Comparison of ENCODE assay signal across 30 cellular contexts in the genomic region with DNA sequence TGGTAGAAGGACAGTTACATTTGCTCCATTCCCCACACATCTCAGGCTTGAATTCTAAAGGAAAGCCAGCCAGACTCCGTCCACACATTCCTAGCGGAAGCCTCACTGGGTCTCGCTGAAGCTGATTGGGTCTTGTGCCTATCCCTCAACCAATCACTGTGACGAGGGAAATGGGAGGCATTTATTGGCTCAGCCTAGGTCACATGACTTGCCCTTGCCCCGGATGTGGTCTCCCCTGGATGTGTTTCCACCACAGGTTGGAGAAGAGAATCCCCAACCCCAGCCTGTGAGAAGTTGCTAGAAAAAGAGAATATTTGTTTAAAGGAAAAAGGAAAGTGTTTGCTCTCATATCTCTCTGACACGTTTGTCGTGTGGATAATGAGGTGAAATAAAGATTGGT.
"Had no signal": no experiment of that assay in that cellular context is flagged by ENCODE, and none has a peak within 500 bp of the region (broad histone marks: within the 10 kb centered on the region; RNA-seq: fewer than 3 reads in every experiment).

No MANE protein-coding gene starts in this region.

- DNase-seq: activated CD4-positive, alpha-beta memory T cell treated with anti-CD3 and anti-CD28 coated beads, Interleukin-2, amount 10 ng/mL, durations not matched to agents 7 days and 5 days; activated CD4-positive, alpha-beta T cell treated with anti-CD3 and anti-CD28 coated beads for 1 hour; activated CD4-positive, alpha-beta T cell treated with anti-CD3 and anti-CD28 coated beads, Interleukin-2, amount 10 ng/mL, durations not matched to agents 7 days and 5 days; activated CD8-positive, alpha-beta memory T cell treated with anti-CD3 and anti-CD28 coated beads, Interleukin-2, amount 50 U/mL, for 48 hours; activated gamma-delta T cell; activated naive CD4-positive, alpha-beta T cell treated with anti-CD3 and anti-CD28 coated beads, Interleukin-2, amount 10 ng/mL, durations not matched to agents 7 days and 5 days; activated naive CD8-positive, alpha-beta T cell treated with anti-CD3 and anti-CD28 coated beads, Interleukin-2, amount 10 ng/mL, durations not matched to agents 7 days and 5 days; activated T-cell treated with anti-CD3 and anti-CD28 coated beads, Interleukin-2, amount 50 U/mL, for 24 hours; cortex of kidney; effector memory CD8-positive, alpha-beta T cell; erythroblast; foreskin fibroblast; heart left ventricle; left lung; lower lobe of right lung; naive B cell; nephron progenitor cell; ovary; retina; sigmoid colon; small intestine; stimulated activated CD4-positive, alpha-beta T cell treated with anti-CD3 and anti-CD28 coated beads, Interleukin-4, amount 100 ng/mL, for 24 hours; stomach; T-helper 9 cell; tibial artery; WERI-Rb-1 had no signal

- H3K4me3 Mint-ChIP-seq: activated CD4-positive, alpha-beta memory T cell treated with anti-CD3 and anti-CD28 coated beads, Interleukin-2, amount 10 ng/mL, durations not matched to agents 7 days and 5 days; activated CD4-positive, alpha-beta T cell treated with anti-CD3 and anti-CD28 coated beads, Interleukin-2, amount 10 ng/mL, durations not matched to agents 7 days and 5 days; activated naive CD4-positive, alpha-beta T cell treated with anti-CD3 and anti-CD28 coated beads, Interleukin-2, amount 10 ng/mL, durations not matched to agents 7 days and 5 days; activated naive CD8-positive, alpha-beta T cell treated with anti-CD3 and anti-CD28 coated beads, Interleukin-2, amount 10 ng/mL, durations not matched to agents 7 days and 5 days; activated T-cell treated with anti-CD3 and anti-CD28 coated beads, Interleukin-2, amount 50 U/mL, for 24 hours; brain; effector memory CD8-positive, alpha-beta T cell; naive B cell; nephron progenitor cell; stimulated activated memory B cell treated with anti-CD40 and anti-IgM and Interleukin-4, amounts not matched to agents 10 μg/mL and 1 μg/mL and 100 μg/mL, for 72 hours had no signal

- H3K27me3 Mint-ChIP-seq: brain had no signal

- H3K4me3 ChIP-seq: ascending aorta, heart left ventricle, left lung, lower lobe of right lung, ovary, prostate gland, sigmoid colon, stomach, tibial artery had no signal

- H3K9me3 ChIP-seq: ascending aorta, heart left ventricle, left lung, lower lobe of right lung, ovary, prostate gland, sigmoid colon, stomach, tibial artery had no signal

- H3K27ac ChIP-seq: ascending aorta, heart left ventricle, left lung, lower lobe of right lung, ovary, prostate gland, sigmoid colon, stomach, tibial artery, WERI-Rb-1 had no signal

- ATAC-seq: effector memory CD8-positive, alpha-beta T cell; heart left ventricle; left lung; lower lobe of right lung; stimulated activated memory B cell treated with anti-CD40 and anti-IgM and Interleukin-4, amounts not matched to agents 10 μg/mL and 1 μg/mL and 100 μg/mL, for 72 hours had no signal

- H3K36me3 ChIP-seq: ascending aorta, heart left ventricle, left lung, lower lobe of right lung, ovary, prostate gland, sigmoid colon, stomach, tibial artery, WERI-Rb-1 had no signal

- H3K4me1 Mint-ChIP-seq: activated naive CD4-positive, alpha-beta T cell treated with anti-CD3 and anti-CD28 coated beads, Interleukin-2, amount 10 ng/mL, durations not matched to agents 7 days and 5 days; naive B cell; stimulated activated memory B cell treated with anti-CD40 and anti-IgM and Interleukin-4, amounts not matched to agents 10 μg/mL and 1 μg/mL and 100 μg/mL, for 72 hours had no signal

- H3K9me3 Mint-ChIP-seq: activated CD4-positive, alpha-beta memory T cell treated with anti-CD3 and anti-CD28 coated beads, Interleukin-2, amount 10 ng/mL, durations not matched to agents 7 days and 5 days; activated CD4-positive, alpha-beta T cell treated with anti-CD3 and anti-CD28 coated beads, Interleukin-2, amount 10 ng/mL, durations not matched to agents 7 days and 5 days; activated naive CD4-positive, alpha-beta T cell treated with anti-CD3 and anti-CD28 coated beads, Interleukin-2, amount 10 ng/mL, durations not matched to agents 7 days and 5 days; activated naive CD8-positive, alpha-beta T cell treated with anti-CD3 and anti-CD28 coated beads, Interleukin-2, amount 10 ng/mL, durations not matched to agents 7 days and 5 days; activated T-cell treated with anti-CD3 and anti-CD28 coated beads, Interleukin-2, amount 50 U/mL, for 24 hours; effector memory CD8-positive, alpha-beta T cell; naive B cell; stimulated activated memory B cell treated with anti-CD40 and anti-IgM and Interleukin-4, amounts not matched to agents 10 μg/mL and 1 μg/mL and 100 μg/mL, for 72 hours had no signal

- H3K27ac Mint-ChIP-seq: activated CD4-positive, alpha-beta memory T cell treated with anti-CD3 and anti-CD28 coated beads, Interleukin-2, amount 10 ng/mL, durations not matched to agents 7 days and 5 days; activated CD4-positive, alpha-beta T cell treated with anti-CD3 and anti-CD28 coated beads, Interleukin-2, amount 10 ng/mL, durations not matched to agents 7 days and 5 days; activated naive CD4-positive, alpha-beta T cell treated with anti-CD3 and anti-CD28 coated beads, Interleukin-2, amount 10 ng/mL, durations not matched to agents 7 days and 5 days; activated naive CD8-positive, alpha-beta T cell treated with anti-CD3 and anti-CD28 coated beads, Interleukin-2, amount 10 ng/mL, durations not matched to agents 7 days and 5 days; activated T-cell treated with anti-CD3 and anti-CD28 coated beads, Interleukin-2, amount 50 U/mL, for 24 hours; brain; effector memory CD8-positive, alpha-beta T cell; naive B cell; nephron progenitor cell; stimulated activated memory B cell treated with anti-CD40 and anti-IgM and Interleukin-4, amounts not matched to agents 10 μg/mL and 1 μg/mL and 100 μg/mL, for 72 hours had no signal

- H3K27me3 ChIP-seq: ascending aorta, heart left ventricle, left lung, ovary, sigmoid colon, stomach, tibial artery had no signal

- H3K36me3 Mint-ChIP-seq: activated naive CD4-positive, alpha-beta T cell treated with anti-CD3 and anti-CD28 coated beads, Interleukin-2, amount 10 ng/mL, durations not matched to agents 7 days and 5 days; activated naive CD8-positive, alpha-beta T cell treated with anti-CD3 and anti-CD28 coated beads, Interleukin-2, amount 10 ng/mL, durations not matched to agents 7 days and 5 days; brain; naive B cell; stimulated activated memory B cell treated with anti-CD40 and anti-IgM and Interleukin-4, amounts not matched to agents 10 μg/mL and 1 μg/mL and 100 μg/mL, for 72 hours had no signal

- H3K4me1 ChIP-seq: ascending aorta, left lung, prostate gland had no signal
